ENCODE assay signal across 25 cellular contexts in genomic region chr1:206992815-206993214, GRCh38. TPM values are rescaled to one million over a fixed set of nuclear protein-coding genes. Genes with fewer than 3 reads are reported as not detected.
A peak's percentile ranks its signal among the peaks of the same experiment; 100 is the strongest.
DNase-seq lines count a peak whose midpoint lies in the region; ATAC-seq and TF ChIP-seq lines count a peak whose summit lies in the region.
"Had no signal": no experiment of that assay in that cellular context is flagged by ENCODE, and none has a peak within 500 bp of the region (broad histone marks: within the 10 kb centered on the region; RNA-seq: fewer than 3 reads in every experiment).

No MANE protein-coding gene starts in this region.

- DNase-seq in Caki2 (ENCODE audit: low read depth) (peak; percentile 37), body of pancreas (peak in 3 of 4 donors; percentile 31 to 40 (median 38)), left lung (no peak), renal cortical epithelial cell (ENCODE audit: low read depth) (peak; percentile 81), T-helper 9 cell (no peak), MG63 (no peak)
- DNase-seq: C1 segment of cervical spinal cord; CD4-positive, alpha-beta memory T cell; COR-L47; HCEC 1CT; KBM-7; NCI-H2029 treated with DMSO at 0.1 percent for 48 hours; NCI-H446 treated with DMSO at 0.1 percent for 48 hours; NCI-H82; NK-92 treated with Interleukin-12 subunit alpha and Interleukin-12 subunit beta, amount 100 ng/mL, for 24 hours; PC-3; SJCRH30 had no signal

- H3K4me3 ChIP-seq in body of pancreas, result no peak overlapping the region
- H3K4me3 ChIP-seq in left lung, result no peak overlapping the region
- no peak overlapping the region for H3K4me3 ChIP-seq in MG63
- H3K4me3 ChIP-seq: SJCRH30 had no signal

- peaks cover 16% of the 10 kb centered on the region for H3K4me1 ChIP-seq in body of pancreas
- H3K4me1 ChIP-seq in left lung, result no peaks in the 10 kb centered on the region
- H3K4me1 ChIP-seq: SJCRH30 had no signal

- peak overlapping the region; percentile 1 to 62 (median 52) for H3K27ac ChIP-seq in body of pancreas
- H3K27ac ChIP-seq in left lung, result no peak overlapping the region
- H3K27ac ChIP-seq: SJCRH30 had no signal

- ATAC-seq in body of pancreas, result peak; percentile 73
- peak; percentile 50 for ATAC-seq in left lung
- ATAC-seq in GM18861 (IDR thresholded peaks at IDR 0.05; ENCODE audit: unreplicated experiment), result no peak
- no peak for ATAC-seq in HG03469 (IDR thresholded peaks at IDR 0.05; ENCODE audit: unreplicated experiment)
- ATAC-seq: PC-3, SK-N-SH treated with all-trans-retinoic acid at 6 μM for 48 hours had no signal

- TF ChIP-seq POLR2A in body of pancreas (IDR thresholded peaks at IDR 0.05), result no peak

- H3K36me3 ChIP-seq in body of pancreas (replicated peaks in 1 of 2; ENCODE audit: insufficient read depth in 1 of 2, low read depth in 2 of 2), result no peaks in the 10 kb centered on the region
- no peaks in the 10 kb centered on the region for H3K36me3 ChIP-seq in left lung
- no peaks in the 10 kb centered on the region for H3K36me3 ChIP-seq in MG63
- H3K36me3 ChIP-seq: SJCRH30 had no signal

- H3K9me3 ChIP-seq in body of pancreas (no peaks in the 10 kb centered on the region), left lung (no peaks in the 10 kb centered on the region), MG63 (no peaks in the 10 kb centered on the region)
- H3K9me3 ChIP-seq: SJCRH30 had no signal

- in situ Hi-C loops in Caki2 (cut with HindIII; ENCODE audit: low pct_unique_long_range_greater_than_20kb, low sequenced_read_pairs), result no loop called here

- H3K27me3 ChIP-seq in body of pancreas, result no peaks in the 10 kb centered on the region
- H3K27me3 ChIP-seq in left lung, result peaks cover 5 to 6% of the 10 kb centered on the region in 2 donors
- H3K27me3 ChIP-seq in MG63, result no peaks in the 10 kb centered on the region

- TF ChIP-seq CTCF in body of pancreas (IDR thresholded peaks at IDR 0.05) (no peak), left lung (IDR thresholded peaks at IDR 0.05) (no peak)

- intact Hi-C loops in body of pancreas (cut with DNase I) (no loop called here), left lung (cut with DNase I) (no loop called here)

RNA-seq across cellular contexts. Expression of gene FCAMR, which starts 22.6 kb away (rescaled TPM):
- total RNA-seq in Caki2 (2014; rRNA removed; shearing (Covaris generic); ENCODE audit: low replicate concordance), result 0.14 TPM in 1 of 2 replicates, not detected in the other
- total RNA-seq in body of pancreas (not detected), left lung (not detected), renal cortical epithelial cell (0.69 and 3.6 TPM in 2 replicates)
- total RNA-seq in MG63 (2014; rRNA removed; shearing (Covaris generic); ENCODE audit: low replicate concordance), result not detected in 2 replicates
- total RNA-seq: A673; CD4-positive, alpha-beta memory T cell; H1; HT1080; LHCN-M2; MCF 10A; PC-3; SJCRH30 had no signal

RNA-seq across cellular contexts. Expression of gene C1orf116, which starts 39.7 kb away (rescaled TPM):
- total RNA-seq in Caki2 (2014; rRNA removed; shearing (Covaris generic); ENCODE audit: low replicate concordance), result 1.7 TPM in 2 replicates
- total RNA-seq in body of pancreas (10 to 100 TPM; 11.2 to 23.3 TPM), left lung (100 to 1,000 TPM; 101 to 212 TPM), renal cortical epithelial cell (16.3 and 17.9 TPM in 2 replicates)
- 0.26 TPM in 1 of 2 replicates, not detected in the other for total RNA-seq in MG63 (2014; rRNA removed; shearing (Covaris generic); ENCODE audit: low replicate concordance)
- total RNA-seq: SJCRH30 had no signal

RNA-seq across cellular contexts. Expression of gene PIGR, which starts 46.5 kb away (rescaled TPM):
- total RNA-seq in Caki2 (2014; rRNA removed; shearing (Covaris generic); ENCODE audit: low replicate concordance), result not detected in 2 replicates
- total RNA-seq in body of pancreas (10 to 100 TPM; 14.8 to 45.1 TPM), left lung (100 to 1,000 TPM; 128 to 587 TPM), renal cortical epithelial cell (3.8 and 15.7 TPM in 2 replicates)
- total RNA-seq in MG63 (2014; rRNA removed; shearing (Covaris generic); ENCODE audit: low replicate concordance), result not detected in 2 replicates
- total RNA-seq: A673; CD4-positive, alpha-beta memory T cell; H1; LHCN-M2; MCF 10A; PC-3; SJCRH30 had no signal

RNA-seq across cellular contexts. Expression of gene YOD1, which starts 58.2 kb away (rescaled TPM):
- 2.3 and 2.9 TPM in 2 replicates for total RNA-seq in Caki2 (2014; rRNA removed; shearing (Covaris generic); ENCODE audit: low replicate concordance)
- total RNA-seq in body of pancreas (1 to 10 TPM; 5.4 to 5.9 TPM), left lung (1 to 10 TPM; 7.3 to 9.9 TPM), renal cortical epithelial cell (15.1 and 15.5 TPM in 2 replicates)
- total RNA-seq in MG63 (2014; rRNA removed; shearing (Covaris generic); ENCODE audit: low replicate concordance), result 5.4 and 5.5 TPM in 2 replicates

Comparison
In these comparisons a context has a peak if more than half of its experiments do, and no peak if none do; other contexts are left out.
1. DNase-seq: peak in Caki2 (single experiment), body of pancreas (3 of 4) and renal cortical epithelial cell (single experiment); none in left lung (0 of 2), T-helper 9 cell (single experiment) and MG63 (single experiment).
2. ATAC-seq: peak in body of pancreas (single experiment) and left lung (single experiment); none in GM18861 (single experiment) and HG03469 (single experiment).
3. H3K27ac ChIP-seq: peak in body of pancreas (4 of 4); none in left lung (0 of 2).